Comparison of ENCODE assay signal across 10 cellular contexts in genomic region chr16:72921620-72922019, GRCh38.
DNase-seq lines count a peak whose midpoint lies in the region; ATAC-seq, FAIRE-seq and TF ChIP-seq lines count a peak whose summit lies in the region.
"Had no signal": no experiment of that assay in that cellular context is flagged by ENCODE, and none has a peak within 500 bp of the region (broad histone marks: within the 10 kb centered on the region; RNA-seq: fewer than 3 reads in every experiment).

No MANE protein-coding gene starts in this region.

- no peak for TF ChIP-seq RAD21 in HepG2 (CRISPR knock-in tag; IDR thresholded peaks at IDR 0.05)

- POLR2A ChIA-PET in HepG2 (lab: Yijun Ruan, JAX): interaction anchor here (0.7 to 1.3 kb wide), 2 partner anchors 37 to 130 kb away, joined by 3 to 4 read pairs; no protein-coding TSS in a partner anchor

- TF ChIP-seq POLR2A in adrenal gland (IDR thresholded peaks at IDR 0.05): no peak
- no peak for TF ChIP-seq POLR2A in HepG2 (IDR thresholded peaks at IDR 0.05; ENCODE audit: insufficient read depth in 1 of 2, low read depth in 2 of 2, low read length in 2 of 2)

- H3K27me3 Mint-ChIP-seq in activated naive CD4-positive, alpha-beta T cell treated with anti-CD3 and anti-CD28 coated beads, Interleukin-2, amount 50 U/mL, for 24 hours: no peaks in the 10 kb centered on the region
- H3K27me3 Mint-ChIP-seq in type B pancreatic cell: no peaks in the 10 kb centered on the region

- H2AFZ ChIP-seq in HepG2 (ENCODE audit: low read length): no peak overlapping the region

- TF ChIP-seq CTCF in adrenal gland (IDR thresholded peaks at IDR 0.05) (no peak), HepG2 (CRISPR knock-in tag; IDR thresholded peaks at IDR 0.05) (no peak), type B pancreatic cell (conservative IDR thresholded peaks at IDR 0.05) (no peak)

- H3K9ac ChIP-seq in HepG2 (ENCODE audit: insufficient read depth, low read depth, low read length): no peak overlapping the region

- H3K27ac ChIP-seq in adrenal gland (peak overlapping the region in 3 of 5 donors; percentile 65 to 78 (median 74)), HepG2 (ENCODE audit: extremely low read length, insufficient read depth, low read length) (no peak overlapping the region)

- H3K27me3 ChIP-seq in adrenal gland: no peaks in the 10 kb centered on the region
- H3K27me3 ChIP-seq in HepG2 (ENCODE audit: control insufficient read depth in 1 of 2, insufficient read depth in 2 of 2, low read length in 2 of 2): no peaks in the 10 kb centered on the region

- peak overlapping the region; percentile 72 for H3K4me3 Mint-ChIP-seq in activated naive CD4-positive, alpha-beta T cell treated with anti-CD3 and anti-CD28 coated beads, Interleukin-2, amount 50 U/mL, for 24 hours
- H3K4me3 Mint-ChIP-seq in type B pancreatic cell: peak overlapping the region; percentile 59

- ATAC-seq in HepG2 (no peak), GM19324 (IDR thresholded peaks at IDR 0.05; ENCODE audit: low FRiP score, unreplicated experiment) (no peak), GM18858 (IDR thresholded peaks at IDR 0.05; ENCODE audit: unreplicated experiment) (no peak)

- DNase-seq in activated naive CD4-positive, alpha-beta T cell treated with anti-CD3 and anti-CD28 coated beads, Interleukin-2, amount 50 U/mL, for 16 hours: no peak
- DNase-seq in adrenal gland (peak; percentile 74 to 87 (median 82)), HepG2 (ENCODE audit: low spot score) (no peak), type B pancreatic cell (ENCODE audit: extremely low spot score, unreplicated experiment) (no peak), SIG-M5 (lab: John Stamatoyannopoulos, UW) (no peak)
- DNase-seq: DMS53 had no signal

- peaks cover 24% of the 10 kb centered on the region for H3K4me1 Mint-ChIP-seq in activated naive CD4-positive, alpha-beta T cell treated with anti-CD3 and anti-CD28 coated beads, Interleukin-2, amount 50 U/mL, for 24 hours
- peaks cover 53% of the 10 kb centered on the region for H3K4me1 Mint-ChIP-seq in type B pancreatic cell (ENCODE audit: unreplicated experiment)

- H3K4me2 ChIP-seq in HepG2 (ENCODE audit: low read depth, low read length): no peak overlapping the region

- peaks cover 58% of the 10 kb centered on the region for H3K79me2 ChIP-seq in HepG2 (ENCODE audit: insufficient read depth, low read length)

- intact Hi-C loops in adrenal gland (cut with DNase I) (no loop called here), HepG2 (cut with micrococcal nuclease; ENCODE audit: unreplicated experiment) (loop anchor here (10.0 kb wide), 1 partner anchor 257 kb away; no protein-coding TSS in a partner anchor)

- H4K20me1 ChIP-seq in HepG2 (ENCODE audit: insufficient read depth, low read length): no peaks in the 10 kb centered on the region

- in situ Hi-C loops in HepG2 (cut with HindIII; ENCODE audit: extremely low pct_ligation_motif_present, low pct_unique_long_range_greater_than_20kb): no loop called here

- no TSS peak for BruUV-seq in HepG2 (replicated peaks; lab: Mats Ljungman, UMichigan)

- H3K9me3 ChIP-seq in adrenal gland (replicated peaks in 1 of 3) (no peaks in the 10 kb centered on the region), HepG2 (ENCODE audit: low read length) (no peaks in the 10 kb centered on the region)

- H3K36me3 ChIP-seq in adrenal gland (replicated peaks in 1 of 2): no peaks in the 10 kb centered on the region
- peaks cover 0 to 4% of the 10 kb centered on the region in 2 experiments; a peak in 2 of 5 replicates for H3K36me3 ChIP-seq in HepG2 (replicated peaks in 1 of 2; ENCODE audit: control insufficient read depth in 1 of 2, insufficient read depth in 2 of 2, low read length in 2 of 2)

- peak overlapping the region; percentile 53 for H3K27ac Mint-ChIP-seq in activated naive CD4-positive, alpha-beta T cell treated with anti-CD3 and anti-CD28 coated beads, Interleukin-2, amount 50 U/mL, for 24 hours
- peak overlapping the region; percentile 67 for H3K27ac Mint-ChIP-seq in type B pancreatic cell

- H3K36me3 Mint-ChIP-seq in activated naive CD4-positive, alpha-beta T cell treated with anti-CD3 and anti-CD28 coated beads, Interleukin-2, amount 50 U/mL, for 24 hours: no peaks in the 10 kb centered on the region
- peaks cover 21% of the 10 kb centered on the region for H3K36me3 Mint-ChIP-seq in type B pancreatic cell

- H3K4me3 ChIP-seq in adrenal gland (peak overlapping the region in 1 of 4 donors; percentile 50), HepG2 (replicated peaks in 1 of 3; ENCODE audit: insufficient read depth in 1 of 3, low read depth in 2 of 3, low read length in 3 of 3) (no peak overlapping the region)

- TF ChIP-seq EP300 in HepG2 (IDR thresholded peaks at IDR 0.05; ENCODE audit: low read depth in 2 of 2, low read length in 2 of 2) (no peak), HepG2 (CRISPR knock-in tag; IDR thresholded peaks at IDR 0.05; ENCODE audit: borderline replicate concordance) (no peak)

- no peak for FAIRE-seq in HepG2 (lab: Jason Lieb, UNC)
- FAIRE-seq: urothelium cell line had no signal

- H3K4me1 ChIP-seq in adrenal gland (replicated peaks in 1 of 2) (peaks cover 11 to 17% of the 10 kb centered on the region in 2 donors), HepG2 (ENCODE audit: insufficient read depth, low read length) (peaks cover 65% of the 10 kb centered on the region)

- no peaks in the 10 kb centered on the region for H3K9me3 Mint-ChIP-seq in activated naive CD4-positive, alpha-beta T cell treated with anti-CD3 and anti-CD28 coated beads, Interleukin-2, amount 50 U/mL, for 24 hours
- H3K9me3 Mint-ChIP-seq in type B pancreatic cell: no peaks in the 10 kb centered on the region

- CTCF ChIA-PET in HepG2 (lab: Yijun Ruan, JAX; ENCODE audit: low intra/inter-chr PET ratio, low total read pairs): no interaction called here

- WGBS in adrenal gland, 4 donors: 22 to 41% (median 24%) methylated on average over 13 to 15 of the region's 15 CpGs
- 94% methylated on average over 15 of the region's 15 CpGs for WGBS in HepG2 (ENCODE audit: low lambda C conversion rate)

TF ChIP-seq in HepG2, 621 proteins besides CTCF, POLR2A, EP300 and RAD21:
- TF ChIP-seq CBX5 (CRISPR knock-in tag; IDR thresholded peaks at IDR 0.05; ENCODE audit: borderline replicate concordance): 0 out of 2 replicates have a peak, but pooled peaks have one; percentile 7
- peak; percentile 75 for TF ChIP-seq AGO2 (optimal IDR thresholded peaks at IDR 0.05; ENCODE audit: low read depth, low read length)
- no peak for TF ChIP-seq ZNF670 (CRISPR knock-in tag; IDR thresholded peaks at IDR 0.05; ENCODE audit: borderline replicate concordance)
- peak; percentile 6; the same call in 1 of the 2 replicates for TF ChIP-seq ZNF687 (CRISPR knock-in tag; IDR thresholded peaks at IDR 0.05)
TF ChIP-seq in HepG2: peak in this region for 3.

Comparison
In these comparisons a context has a peak if more than half of its experiments do, and no peak if none do; other contexts are left out.
1. DNase-seq: peak in adrenal gland (7 of 7); none in activated naive CD4-positive, alpha-beta T cell treated with anti-CD3 and anti-CD28 coated beads, Interleukin-2, amount 50 U/mL, for 16 hours (single experiment), HepG2 (single experiment), type B pancreatic cell (single experiment) and SIG-M5 (single experiment).